1 cellular context compared by ENCODE assay signal in genomic region chr2:64654063-64654811, GRCh38.
TF ChIP-seq lines count a peak whose summit lies in the region.

No MANE protein-coding gene starts in this region.

TF ChIP-seq in HepG2, 621 proteins besides CTCF, POLR2A, EP300 and RAD21 (continued from another document):
- TF ChIP-seq THAP8 (CRISPR knock-in tag; IDR thresholded peaks at IDR 0.05; ENCODE audit: borderline replicate concordance) (peak; percentile 6; the same call in 1 of the 2 replicates), HDAC2 (CRISPR knock-in tag; IDR thresholded peaks at IDR 0.05) (peak; percentile 76), E2F1 (CRISPR knock-in tag; IDR thresholded peaks at IDR 0.05) (no peak; the same call in none of the 2 replicates)
